ENCODE assay signal across 8 cellular contexts in the genomic region with DNA sequence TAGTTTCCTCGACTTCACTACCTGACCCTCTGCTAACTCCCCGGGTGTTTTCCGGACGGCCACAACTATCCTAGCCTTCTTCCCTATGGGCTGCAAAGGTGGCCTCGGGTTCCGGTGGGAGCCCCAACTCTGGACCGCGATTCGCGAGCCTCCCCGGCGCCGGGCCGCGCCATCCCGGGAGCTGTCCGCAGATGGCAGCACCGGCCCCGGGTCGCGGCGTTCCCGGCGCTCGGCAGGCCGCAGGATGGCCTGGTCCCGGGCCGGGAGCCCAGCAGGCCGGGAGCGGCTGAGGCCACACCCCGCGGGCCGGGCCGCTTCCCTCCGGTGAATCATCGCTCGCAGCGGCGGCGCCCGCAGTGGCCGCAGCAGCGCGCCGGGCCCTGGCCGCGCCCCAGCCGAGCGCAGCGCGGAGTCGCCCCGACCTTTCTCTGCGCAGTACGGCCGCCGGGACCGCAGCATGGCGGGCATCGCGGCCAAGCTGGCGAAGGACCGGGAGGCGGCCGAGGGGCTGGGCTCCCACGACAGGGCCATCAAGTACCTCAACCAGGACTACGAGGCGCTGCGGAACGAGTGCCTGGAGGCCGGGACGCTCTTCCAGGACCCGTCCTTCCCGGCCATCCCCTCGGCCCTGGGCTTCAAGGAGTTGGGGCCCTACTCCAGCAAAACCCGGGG. TPM values are rescaled to one million over a fixed set of nuclear protein-coding genes. Genes with fewer than 3 reads are reported as not detected.
A peak's percentile ranks its signal among the peaks of the same experiment; 100 is the strongest.
DNase-seq lines count a peak whose midpoint lies in the region; ATAC-seq and TF ChIP-seq lines count a peak whose summit lies in the region.

A gene (plus strand): TSS at position 356 of the 672 bp plus-strand sequence. CDS start 102 bp downstream, at position 458.

- ATAC-seq in GM18868 (IDR thresholded peaks at IDR 0.05; ENCODE audit: unreplicated experiment) = peak; percentile 56
- ATAC-seq in HG03066 (IDR thresholded peaks at IDR 0.05; ENCODE audit: low read depth, unreplicated experiment) = peak; percentile 53

- DNase-seq in Ammon's horn (ENCODE audit: low spot score) (peak; percentile 76), NOMO-1 (lab: John Stamatoyannopoulos, UW; ENCODE audit: unreplicated experiment in 2 of 2) (peak; percentile 69 to 74), epithelial cell of proximal tubule (ENCODE audit: low read depth) (no peak), midbrain (lab: John Stamatoyannopoulos, UW) (peak; percentile 79)
- DNase-seq in activated T-cell treated with anti-CD3 and anti-CD28 coated beads, Interleukin-2, amount 50 U/mL, for 1 hour = peak; percentile 72
- peak; percentile 46 for DNase-seq in stimulated activated naive CD4-positive, alpha-beta T cell treated with Interleukin-2 at 50 U/mL for 16 hours (lab: John Stamatoyannopoulos, UW)

- peak; percentile 58 for TF ChIP-seq CTCF in epithelial cell of proximal tubule (conservative IDR thresholded peaks at IDR 0.05; ENCODE audit: low read depth, low read length)

- H3K4me3 ChIP-seq in epithelial cell of proximal tubule (ENCODE audit: low read depth, low read length) = peak within 1 kb of the TSS; percentile 91

RNA-seq across cellular contexts. Expression of the gene that starts here (rescaled TPM):
- total RNA-seq in epithelial cell of proximal tubule = 228 and 281 TPM in 2 replicates
